ENCODE assay signal across 22 cellular contexts in genomic region chr3:186406669-186407635, GRCh38. TPM values are rescaled to one million over a fixed set of nuclear protein-coding genes. Genes with fewer than 3 reads are reported as not detected.
DNase-seq lines count a peak whose midpoint lies in the region; ATAC-seq, FAIRE-seq and TF ChIP-seq lines count a peak whose summit lies in the region.
"Had no signal": no experiment of that assay in that cellular context is flagged by ENCODE, and none has a peak within 500 bp of the region (broad histone marks: within the 10 kb centered on the region; RNA-seq: fewer than 3 reads in every experiment).

No MANE protein-coding gene starts in this region.

- intact Hi-C loops in Right ventricle myocardium inferior (cut with DNase I) (loop anchor here (1.0 kb wide), 1 partner anchor 42 kb away; no protein-coding TSS in a partner anchor), cardiac septum (cut with DNase I) (loop anchor here (2.0 to 5.0 kb wide), 3 partner anchors 20 to 35 kb away; no protein-coding TSS in a partner anchor), left colon (cut with DNase I, micrococcal nuclease) (no loop called here), vagina (cut with DNase I) (no loop called here)

- H3K27me3 ChIP-seq in rectal smooth muscle tissue (ENCODE audit: control insufficient read depth, insufficient read depth, low read length): no peaks in the 10 kb centered on the region
- no peaks in the 10 kb centered on the region for H3K27me3 ChIP-seq in vagina
- H3K27me3 ChIP-seq: neutrophil, upper lobe of left lung had no signal

- H3K9me3 ChIP-seq in vagina: no peaks in the 10 kb centered on the region
- H3K9me3 ChIP-seq: neutrophil, upper lobe of left lung had no signal

- no peaks in the 10 kb centered on the region for H3K36me3 ChIP-seq in rectal smooth muscle tissue (ENCODE audit: control insufficient read depth, insufficient read depth, low read length)
- no peaks in the 10 kb centered on the region for H3K36me3 ChIP-seq in vagina
- H3K36me3 ChIP-seq: neutrophil, upper lobe of left lung had no signal

- H3K4me1 ChIP-seq in rectal smooth muscle tissue (ENCODE audit: control insufficient read depth, insufficient read depth, low read length): peaks cover 16% of the 10 kb centered on the region
- H3K4me1 ChIP-seq in vagina: no peaks in the 10 kb centered on the region
- H3K4me1 ChIP-seq: upper lobe of left lung had no signal

- no peak for FAIRE-seq in urothelium cell line (lab: Jason Lieb, UNC)
- FAIRE-seq: A204.1, astrocyte, GM18507, GM19239, K562, TTC549 had no signal

- ATAC-seq in Right ventricle myocardium inferior (peak; percentile 92), left colon (no peak)
- ATAC-seq: K562, Panc1 had no signal

- no peak for TF ChIP-seq CTCF in vagina (IDR thresholded peaks at IDR 0.05)

- TF ChIP-seq POLR2A in vagina (IDR thresholded peaks at IDR 0.05): no peak

- H3K9ac ChIP-seq in rectal smooth muscle tissue (ENCODE audit: low read length): no peak overlapping the region

- DNase-seq in Right ventricle myocardium inferior (ENCODE audit: missing footprints): no peak
- DNase-seq in cardiac septum (ENCODE audit: low spot score): no peak
- DNase-seq in left colon: peak; percentile 15 to 75
- no peak for DNase-seq in vagina (ENCODE audit: extremely low spot score in 2 of 2)
- DNase-seq in urothelium cell line (ENCODE audit: low spot score): no peak
- DNase-seq in T-helper 1 cell: no peak
- no peak for DNase-seq in NCI-H524 treated with DMSO at 0.1 percent for 48 hours (lab: John Stamatoyannopoulos, UW)
- DNase-seq: activated CD4-positive, alpha-beta T cell treated with anti-CD3 and anti-CD28 coated beads for 4 hours; erythroblast; NCI-H1048; NCI-H82; upper lobe of left lung had no signal

- H3K27ac ChIP-seq in rectal smooth muscle tissue (ENCODE audit: low read depth, low read length): peak overlapping the region; percentile 96
- H3K27ac ChIP-seq in vagina: peak overlapping the region; percentile 64
- H3K27ac ChIP-seq: neutrophil, skin epidermis had no signal

- H3K4me3 ChIP-seq in rectal smooth muscle tissue (ENCODE audit: low read length) (no peak overlapping the region), vagina (no peak overlapping the region)
- H3K4me3 ChIP-seq: K562, skin epidermis, upper lobe of left lung had no signal

RNA-seq across cellular contexts. Expression of gene DGKG, which starts 44.9 kb away (rescaled TPM):
- 31.1 TPM for total RNA-seq in Right ventricle myocardium inferior
- total RNA-seq in cardiac septum: 48.7 TPM
- total RNA-seq in left colon: 1 to 10 TPM in 1 of 2 donors, under 1 TPM in 1; 0.49 to 1.5 TPM
- total RNA-seq in vagina: 2.5 TPM

Comparison
In these comparisons a context has a peak if more than half of its experiments do, and no peak if none do; other contexts are left out.
1. DNase-seq: peak in left colon (2 of 2); none in Right ventricle myocardium inferior (single experiment), cardiac septum (single experiment), vagina (0 of 2), urothelium cell line (single experiment), T-helper 1 cell (0 of 5) and NCI-H524 treated with DMSO at 0.1 percent for 48 hours (single experiment).
2. intact Hi-C loops: an anchor here in Right ventricle myocardium inferior (1.0 kb wide) and cardiac septum (2.0 to 5.0 kb wide); none called in left colon and vagina.